Comparison of ENCODE assay signal across 8 cellular contexts in the genomic region with DNA sequence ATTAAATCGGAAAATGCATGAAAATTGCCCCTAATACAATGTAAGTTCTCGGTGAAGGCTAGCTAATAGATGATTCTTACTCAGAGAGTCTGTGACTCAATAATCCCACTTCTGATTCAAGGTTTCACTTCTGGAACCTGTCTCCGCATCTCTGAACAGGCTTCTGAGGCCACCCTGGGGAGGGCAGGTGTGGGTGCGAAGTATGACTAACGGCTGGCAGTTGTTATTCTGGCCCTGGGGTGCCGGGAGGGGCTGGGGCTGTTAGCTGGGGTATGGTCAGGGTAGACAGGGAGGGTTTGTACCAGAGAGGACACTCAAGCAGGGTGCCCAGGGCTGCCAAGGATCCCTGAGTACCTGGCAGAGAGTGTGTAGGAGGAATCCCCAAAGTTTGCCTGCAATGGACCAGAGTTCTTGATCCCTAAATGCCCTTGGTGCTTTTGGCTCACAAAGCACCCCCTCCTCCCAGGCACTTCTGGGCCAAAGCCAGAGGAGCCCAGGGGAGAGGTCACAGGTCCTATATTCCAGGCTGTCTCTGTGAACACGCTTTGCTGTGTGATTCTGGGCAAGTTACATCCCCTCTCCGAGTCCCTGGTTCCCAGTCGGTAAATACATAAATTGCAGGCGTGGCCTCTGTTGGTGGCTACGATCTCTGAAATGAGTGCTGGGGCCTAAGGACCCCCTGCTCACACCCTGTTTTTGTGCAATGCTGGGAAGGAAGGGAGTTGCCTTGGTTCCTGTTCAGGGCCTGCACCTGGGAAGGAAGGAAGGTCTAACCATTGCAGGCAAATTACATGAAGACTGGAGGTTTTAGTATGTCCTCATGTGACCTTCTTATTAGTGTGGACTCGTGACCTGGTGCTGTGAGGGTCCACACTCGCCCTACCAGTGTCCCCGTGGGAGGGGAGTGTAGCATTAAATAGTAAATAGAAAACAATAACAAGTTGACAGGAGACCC. TPM values are rescaled to one million over a fixed set of nuclear protein-coding genes. Genes with fewer than 3 reads are reported as not detected.
A peak's percentile ranks its signal among the peaks of the same experiment; 100 is the strongest.
DNase-seq lines count a peak whose midpoint lies in the region; ATAC-seq and TF ChIP-seq lines count a peak whose summit lies in the region.

No MANE protein-coding gene starts in this region.

- H3K4me3 ChIP-seq in GM06990 (replicated peaks; ENCODE audit: low read depth, low read length) = peak overlapping the region; percentile 25
- H3K4me3 ChIP-seq in vagina = no peak overlapping the region

- H3K4me1 ChIP-seq in vagina = no peaks in the 10 kb centered on the region

- intact Hi-C loops in left cardiac atrium (cut with DNase I) (loop anchor here (10.0 kb wide), 2 partner anchors 78 to 178 kb away; partner anchors contain the start of genes CETP (in 1 of the 2) and SLC12A3 (in 1 of the 2)), vagina (cut with DNase I) (loop anchor here (10.0 kb wide), 1 partner anchor 178 kb away; the partner anchor contains the start of gene SLC12A3)

- no peak overlapping the region; the same call in 1 of the 2 replicates for H3K4me3 Mint-ChIP-seq in HFFc6

- TF ChIP-seq POLR2A in vagina (IDR thresholded peaks at IDR 0.05) = no peak

- H3K9me3 ChIP-seq in vagina = no peaks in the 10 kb centered on the region

- H3K4me1 Mint-ChIP-seq in HFFc6 (ENCODE audit: low read depth) = peaks cover 38% of the 10 kb centered on the region

- H3K9me3 Mint-ChIP-seq in HFFc6 = no peaks in the 10 kb centered on the region; the same call in 1 of the 2 replicates

- DNase-seq in GM06990 (ENCODE audit: extremely low read depth, insufficient read length) (peak; percentile 74), HFFc6 (peak; percentile 17), NOMO-1 (lab: John Stamatoyannopoulos, UW; ENCODE audit: unreplicated experiment in 2 of 2) (peak; percentile 54 to 79), globus pallidus (ENCODE audit: low spot score) (no peak), left cardiac atrium (no peak), vagina (ENCODE audit: extremely low spot score in 2 of 2) (no peak)
- peak; percentile 93 for DNase-seq in activated effector memory CD4-positive, alpha-beta T cell treated with anti-CD3 and anti-CD28 coated beads, Interleukin-2, amount 50 U/mL, for 16 hours
- peak; percentile 56 to 67 for DNase-seq in stimulated activated CD4-positive, alpha-beta T cell treated with anti-CD3 and anti-CD28 coated beads, Interleukin-15, amount 100 ng/mL, for 1 hour (ENCODE audit: low read depth in 1 of 2, low spot score in 1 of 2)

- H3K27me3 ChIP-seq in GM06990 (replicated peaks; ENCODE audit: control insufficient read depth, insufficient read depth, low read length) (no peaks in the 10 kb centered on the region), vagina (no peaks in the 10 kb centered on the region)

- ATAC-seq in left cardiac atrium = no peak

- peaks cover 6% of the 10 kb centered on the region for H3K27me3 Mint-ChIP-seq in HFFc6 (ENCODE audit: insufficient read depth)

- peaks cover 33% of the 10 kb centered on the region for H3K36me3 Mint-ChIP-seq in HFFc6 (ENCODE audit: low read depth)

- no peak overlapping the region for H3K27ac ChIP-seq in vagina

- peak overlapping the region; percentile 54 for H3K27ac Mint-ChIP-seq in HFFc6

- H3K36me3 ChIP-seq in GM06990 (ENCODE audit: control insufficient read depth, insufficient read depth, low read length) (peaks cover 14% of the 10 kb centered on the region), vagina (peaks cover 0 to 9% of the 10 kb centered on the region in 2 donors)

- TF ChIP-seq CTCF in GM06990 (IDR thresholded peaks at IDR 0.05; ENCODE audit: insufficient read depth, low read length, poor library complexity, severe bottlenecking) (peak; percentile 5), HFFc6 (IDR thresholded peaks at IDR 0.05) (no peak), vagina (IDR thresholded peaks at IDR 0.05) (no peak)

RNA-seq across cellular contexts. Expression of gene CPNE2, which starts 49.9 kb away (rescaled TPM):
- 10 to 100 TPM; 13.0 to 29.6 (median 23.3) TPM for total RNA-seq in HFFc6 (2021; fragmentation: NEBNext Ultra II Directional; extraction: Animal tissue kit (Norgen Biotek cat#: 25700))
- total RNA-seq in left cardiac atrium (10 to 100 TPM; 16.1 to 17.6 TPM), vagina (40.3 TPM)

RNA-seq across cellular contexts. Expression of gene NLRC5, which starts 53.1 kb away (rescaled TPM):
- 10 to 100 TPM; 18.2 to 26.2 (median 21.7) TPM for total RNA-seq in HFFc6 (2021; fragmentation: NEBNext Ultra II Directional; extraction: Animal tissue kit (Norgen Biotek cat#: 25700))
- total RNA-seq in left cardiac atrium (10 to 100 TPM; 14.2 to 31.5 TPM), vagina (114 TPM)

Comparison
In these comparisons a context has a peak if more than half of its experiments do, and no peak if none do; other contexts are left out.
1. DNase-seq: peak in GM06990 (single experiment), HFFc6 (single experiment), NOMO-1 (2 of 2), activated effector memory CD4-positive, alpha-beta T cell treated with anti-CD3 and anti-CD28 coated beads, Interleukin-2, amount 50 U/mL, for 16 hours (single experiment) and stimulated activated CD4-positive, alpha-beta T cell treated with anti-CD3 and anti-CD28 coated beads, Interleukin-15, amount 100 ng/mL, for 1 hour (2 of 2); none in globus pallidus (single experiment), left cardiac atrium (single experiment) and vagina (0 of 2).